In genomic region chr1:50605186-50605875, GRCh38 we compare ENCODE assay signal across 8 cellular contexts.
DNase-seq lines count a peak whose midpoint lies in the region; FAIRE-seq and TF ChIP-seq lines count a peak whose summit lies in the region.

No MANE protein-coding gene starts in this region.

- no peak overlapping the region for H2AK5ac ChIP-seq in H9 (ENCODE audit: insufficient read length, low read length)

- no peak overlapping the region for H3K14ac ChIP-seq in H9 (ENCODE audit: insufficient read depth, low read length)

- no peaks in the 10 kb centered on the region for H3K27me3 Mint-ChIP-seq in H9 (ENCODE audit: low read depth)
- no peaks in the 10 kb centered on the region for H3K27me3 Mint-ChIP-seq in mesothelial cell of epicardium (ENCODE audit: low read depth)

- H3K18ac ChIP-seq in H9 (ENCODE audit: insufficient read length, low read depth, low read length), result no peak overlapping the region

- no peak overlapping the region for H3T11ph ChIP-seq in H9 (ENCODE audit: low read length)

- no peaks in the 10 kb centered on the region for H3K4me1 ChIP-seq in H9 (ENCODE audit: insufficient read depth, low read length)

- H4K20me1 ChIP-seq in H9 (ENCODE audit: control insufficient read depth, insufficient read depth, insufficient read length), result no peaks in the 10 kb centered on the region

- H3K9me3 Mint-ChIP-seq in H9 (no peaks in the 10 kb centered on the region), mesothelial cell of epicardium (no peaks in the 10 kb centered on the region)

- no peak overlapping the region for H3K27ac ChIP-seq in H9 (ENCODE audit: insufficient read length, low read depth, low read length)
- H3K27ac ChIP-seq in brain microvascular endothelial cell, result no peak overlapping the region

- no peaks in the 10 kb centered on the region for H3K79me1 ChIP-seq in H9 (ENCODE audit: insufficient read depth, low read depth, low read length, poor library complexity, severe bottlenecking)

- TF ChIP-seq CTCF in H9 (conservative IDR thresholded peaks at IDR 0.05), result peak; percentile 78
- TF ChIP-seq CTCF in brain microvascular endothelial cell (IDR thresholded peaks at IDR 0.05; ENCODE audit: low read depth, low read length, missing control alignments), result peak; percentile 59
- no peak for TF ChIP-seq CTCF in mesothelial cell of epicardium (IDR thresholded peaks at IDR 0.05; ENCODE audit: unreplicated experiment)

- H2BK5ac ChIP-seq in H9 (ENCODE audit: insufficient read length, low read length), result no peak overlapping the region

- H2BK120ac ChIP-seq in H9 (ENCODE audit: low read depth, low read length, poor library complexity, severe bottlenecking), result no peak overlapping the region

- DNase-seq in D341Med (ENCODE audit: low spot score), result peak; percentile 41
- DNase-seq in H9, result peak; percentile 30
- peak; percentile 49 for DNase-seq in NCI-H2196 treated with DMSO at 0.1 percent for 48 hours (lab: John Stamatoyannopoulos, UW; ENCODE audit: unreplicated experiment)
- DNase-seq in brain microvascular endothelial cell, result peak; percentile 63
- peak; percentile 67 for DNase-seq in myocyte (ENCODE audit: low read depth)
- DNase-seq in mesothelial cell of epicardium (ENCODE audit: low spot score in 2 of 2, unreplicated experiment in 2 of 2), result no peak
- DNase-seq in frontal cortex (ENCODE audit: low spot score in 2 of 2), result no peak
- DNase-seq in GM19240 (ENCODE audit: insufficient read length, low spot score), result no peak

- H3K9ac ChIP-seq in H9 (ENCODE audit: extremely low read depth, insufficient read length, low read length), result no peak overlapping the region

- H4K5ac ChIP-seq in H9 (ENCODE audit: insufficient read length, low read depth, low read length), result no peak overlapping the region

- no peak overlapping the region for H2BK12ac ChIP-seq in H9 (ENCODE audit: insufficient read length, low read depth, low read length)

- no peak overlapping the region for H3K4ac ChIP-seq in H9 (ENCODE audit: low read depth, low read length)

- H3K56ac ChIP-seq in H9 (ENCODE audit: insufficient read length, low read depth, low read length), result no peak overlapping the region

- H2AFZ ChIP-seq in H9 (ENCODE audit: low read length), result no peak overlapping the region

- H3K4me3 ChIP-seq in brain microvascular endothelial cell (ENCODE audit: low read depth, low read length), result no peak overlapping the region

- H4K91ac ChIP-seq in H9 (ENCODE audit: insufficient read length, low read depth, low read length), result no peak overlapping the region

- no peak overlapping the region for H3K4me2 ChIP-seq in H9 (ENCODE audit: insufficient read depth, insufficient read length, low read length)

- H3K79me2 ChIP-seq in H9 (ENCODE audit: insufficient read depth, low read length), result no peaks in the 10 kb centered on the region

- H3K36me3 Mint-ChIP-seq in H9 (ENCODE audit: insufficient read depth in 1 of 3, low read depth in 3 of 3) (no peaks in the 10 kb centered on the region), mesothelial cell of epicardium (no peaks in the 10 kb centered on the region)

- H3K27ac Mint-ChIP-seq in H9 (no peak overlapping the region), mesothelial cell of epicardium (no peak overlapping the region)

- no peak overlapping the region for H2BK15ac ChIP-seq in H9 (ENCODE audit: low read depth, low read length)

- FAIRE-seq in frontal cortex (lab: Jason Lieb, UNC), result no peak

- no peak overlapping the region for H4K8ac ChIP-seq in H9 (replicated peaks; ENCODE audit: insufficient read length, low read depth, low read length)

- no peak overlapping the region for H2BK20ac ChIP-seq in H9 (ENCODE audit: low read depth, low read length, poor library complexity, severe bottlenecking)

- H3K4me1 Mint-ChIP-seq in H9 (no peaks in the 10 kb centered on the region; a peak in 2 of 4 replicates), mesothelial cell of epicardium (peaks cover 17% of the 10 kb centered on the region)

- H3K9me3 ChIP-seq in H9 (ENCODE audit: control insufficient read depth, low read depth, low read length), result no peaks in the 10 kb centered on the region

- WGBS in H9 (ENCODE audit: extremely low coverage, insufficient read length, low lambda C conversion rate), result no CpG with 5 or more reads among the region's 2 CpGs

- no peak overlapping the region for H3K23ac ChIP-seq in H9 (ENCODE audit: insufficient read length, low read depth, low read length)

- H3K27me3 ChIP-seq in H9 (ENCODE audit: insufficient read depth, low read length) (no peaks in the 10 kb centered on the region), brain microvascular endothelial cell (replicated peaks) (no peaks in the 10 kb centered on the region)

- H3K4me3 Mint-ChIP-seq in H9, result no peak overlapping the region
- no peak overlapping the region for H3K4me3 Mint-ChIP-seq in mesothelial cell of epicardium

- in situ Hi-C loops in brain microvascular endothelial cell (cut with HindIII; ENCODE audit: low pct_ligation_motif_present, low sequenced_read_pairs), result no loop called here

- H3K23me2 ChIP-seq in H9 (ENCODE audit: insufficient read length, low read depth, low read length, poor library complexity, severe bottlenecking), result no peaks in the 10 kb centered on the region

- no peaks in the 10 kb centered on the region for H3K36me3 ChIP-seq in brain microvascular endothelial cell (replicated peaks)

Comparison
In these comparisons a context has a peak if more than half of its experiments do, and no peak if none do; other contexts are left out.
1. DNase-seq: peak in D341Med (single experiment), H9 (single experiment), NCI-H2196 treated with DMSO at 0.1 percent for 48 hours (single experiment), brain microvascular endothelial cell (single experiment) and myocyte (single experiment); none in mesothelial cell of epicardium (0 of 2), frontal cortex (0 of 2) and GM19240 (single experiment).